ENCODE assay signal across 10 cellular contexts in the genomic region with DNA sequence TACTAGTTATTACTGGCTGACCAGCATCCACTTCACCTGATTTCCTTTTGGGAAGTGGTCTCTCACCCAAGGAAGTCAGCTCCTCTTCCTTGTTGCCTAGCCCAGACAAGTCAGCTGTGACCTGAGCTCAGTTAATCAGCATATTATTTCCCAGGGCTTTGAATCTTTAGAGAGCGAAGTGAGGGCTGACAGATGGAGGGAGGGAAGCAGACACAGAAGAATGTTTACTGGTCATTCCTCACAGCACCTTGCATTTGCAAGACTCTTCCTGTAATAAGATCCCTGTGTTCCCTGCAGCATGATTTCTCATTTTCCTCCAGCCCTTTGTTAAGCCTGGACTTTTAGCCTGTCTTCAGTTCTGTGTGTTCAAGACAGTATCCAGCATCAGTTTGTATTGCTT. TPM values are rescaled to one million over a fixed set of nuclear protein-coding genes. Genes with fewer than 3 reads are reported as not detected.
DNase-seq lines count a peak whose midpoint lies in the region; ATAC-seq and TF ChIP-seq lines count a peak whose summit lies in the region.
"Had no signal": no experiment of that assay in that cellular context is flagged by ENCODE, and none has a peak within 500 bp of the region (broad histone marks: within the 10 kb centered on the region; RNA-seq: fewer than 3 reads in every experiment).

No MANE protein-coding gene starts in this region.

- no peaks in the 10 kb centered on the region for H3K9me2 ChIP-seq in PC-9 (ENCODE audit: insufficient read depth)

- no peak overlapping the region for H3K4me3 ChIP-seq in PC-9
- H3K4me3 ChIP-seq in epithelial cell of esophagus (ENCODE audit: low read length) = peak overlapping the region; percentile 14
- H3K4me3 ChIP-seq: spleen had no signal

- H3K27ac ChIP-seq in PC-9 = peak overlapping the region; percentile 27; the same call in 1 of the 2 replicates

- H3K4me1 Mint-ChIP-seq in osteocyte (ENCODE audit: unreplicated experiment) = peaks cover 57% of the 10 kb centered on the region

- BruUV-seq in PC-9 (replicated peaks; lab: Mats Ljungman, UMichigan) = no TSS peak

- POLR2A ChIA-PET in PC-9 (lab: Charles Lee; ENCODE audit: unreplicated experiment) = interaction anchor here (0.5 to 0.7 kb wide), 3 partner anchors 327 to 1357 kb away, joined by 3 to 7 read pairs (median 3); no protein-coding TSS in a partner anchor

- peaks cover 26% of the 10 kb centered on the region for H3K36me3 Mint-ChIP-seq in osteocyte (ENCODE audit: unreplicated experiment)

- no peaks in the 10 kb centered on the region for H3K79me2 ChIP-seq in PC-9 (ENCODE audit: low read depth)

- peak; percentile 44 for DNase-seq in H4 (ENCODE audit: low spot score)
- DNase-seq in PC-9 = peak; percentile 23 to 49
- peak; percentile 63 for DNase-seq in epithelial cell of esophagus (ENCODE audit: low read depth)
- DNase-seq in osteocyte (ENCODE audit: extremely low spot score, unreplicated experiment) = no peak
- no peak for DNase-seq in globus pallidus (ENCODE audit: low spot score)
- DNase-seq: NCI-H446, spleen had no signal

- H3K36me3 ChIP-seq in PC-9 (ENCODE audit: low read depth) = no peaks in the 10 kb centered on the region

- peaks cover 29% of the 10 kb centered on the region for H3K4me1 ChIP-seq in PC-9 (replicated peaks; ENCODE audit: insufficient read depth)

- H3F3A ChIP-seq in PC-9 (ENCODE audit: insufficient read depth, low read depth) = peaks cover 10% of the 10 kb centered on the region

- intact Hi-C loops in PC-9 (cut with micrococcal nuclease; ENCODE audit: unreplicated experiment) = loop anchor here (2.0 to 5.0 kb wide), 2 partner anchors 49 to 992 kb away; a partner anchor contains a TSS

- no peaks in the 10 kb centered on the region for H4K20me1 ChIP-seq in PC-9 (ENCODE audit: insufficient read depth)

- TF ChIP-seq CTCF in PC-9 (conservative IDR thresholded peaks at IDR 0.05) = no peak
- TF ChIP-seq CTCF in epithelial cell of esophagus (IDR thresholded peaks at IDR 0.05; ENCODE audit: insufficient read depth, low read depth, low read length, missing control alignments) = no peak
- no peak for TF ChIP-seq CTCF in osteocyte (IDR thresholded peaks at IDR 0.05)

- peaks cover 2% of the 10 kb centered on the region for H3K9me3 Mint-ChIP-seq in osteocyte (ENCODE audit: unreplicated experiment)

- no peaks in the 10 kb centered on the region for H3K27me3 Mint-ChIP-seq in osteocyte (ENCODE audit: unreplicated experiment)

- H3K9me3 ChIP-seq in PC-9 (ENCODE audit: insufficient read depth, low read depth) = no peaks in the 10 kb centered on the region
- H3K9me3 ChIP-seq: spleen had no signal

- H3K4me2 ChIP-seq in PC-9 = peak overlapping the region; percentile 57

- H2AFZ ChIP-seq in PC-9 = no peak overlapping the region; the same call in 1 of the 2 replicates

- H3K27me3 ChIP-seq in PC-9 (ENCODE audit: insufficient read depth, low read depth) = no peaks in the 10 kb centered on the region
- H3K27me3 ChIP-seq: spleen had no signal

- peak overlapping the region; percentile 78 for H3K27ac Mint-ChIP-seq in osteocyte (ENCODE audit: unreplicated experiment)

- CTCF ChIA-PET in PC-9 (lab: Charles Lee) = interaction anchor here (0.6 to 1.3 kb wide), 2 partner anchors 52 to 1054 kb away, joined by 3 to 6 read pairs; no protein-coding TSS in a partner anchor

- no peak for ATAC-seq in GM21786 (IDR thresholded peaks at IDR 0.05; ENCODE audit: unreplicated experiment)
- no peak for ATAC-seq in GM18520 (IDR thresholded peaks at IDR 0.05; ENCODE audit: unreplicated experiment)
- no peak for ATAC-seq in GM21526 (IDR thresholded peaks at IDR 0.05; ENCODE audit: low FRiP score, unreplicated experiment)

- peak overlapping the region; percentile 33 for H3K4me3 Mint-ChIP-seq in osteocyte (ENCODE audit: unreplicated experiment)

RNA-seq across cellular contexts. Expression of a gene that starts 50.0 kb away (rescaled TPM):
- 29.1 and 36.9 TPM in 2 replicates for total RNA-seq in H4 (2014; rRNA removed; shearing (Covaris generic))
- total RNA-seq in PC-9 (2021) = 26.3 and 27.3 TPM in 2 replicates
- 134 and 139 TPM in 2 replicates for total RNA-seq in osteocyte

Comparison
In these comparisons a context has a peak if more than half of its experiments do, and no peak if none do; other contexts are left out.
1. DNase-seq: peak in H4 (single experiment), PC-9 (2 of 2) and epithelial cell of esophagus (single experiment); none in osteocyte (single experiment) and globus pallidus (single experiment).